Comparison of ENCODE assay signal across 8 cellular contexts in genomic region chr1:172135076-172135672, GRCh38.
DNase-seq lines count a peak whose midpoint lies in the region; TF ChIP-seq lines count a peak whose summit lies in the region.

No MANE protein-coding gene starts in this region.

- H3K4me3 Mint-ChIP-seq in neural progenitor cell = no peak overlapping the region

- H3K79me2 ChIP-seq in neural progenitor cell (ENCODE audit: low read depth) = no peaks in the 10 kb centered on the region

- no peak overlapping the region for H2AFZ ChIP-seq in neural progenitor cell (replicated peaks)

- no peak overlapping the region for H3K27ac ChIP-seq in neural progenitor cell

- H3K9me3 ChIP-seq in neural progenitor cell (ENCODE audit: low read depth) = no peaks in the 10 kb centered on the region

- no peaks in the 10 kb centered on the region for H4K20me1 ChIP-seq in neural progenitor cell (ENCODE audit: low read depth)

- no peaks in the 10 kb centered on the region for H3F3A ChIP-seq in neural progenitor cell (ENCODE audit: low read depth)

- DNase-seq in NCI-H2171 treated with DMSO at 0.1 percent for 48 hours (lab: John Stamatoyannopoulos, UW) (peak; percentile 10), NCI-H2171 (lab: John Stamatoyannopoulos, UW) (no peak), cardiac fibroblast (ENCODE audit: low read depth in 2 of 2) (peak in 1 of 2 donors; percentile 36), neural progenitor cell (ENCODE audit: low spot score) (peak; percentile 31), SIG-M5 (lab: John Stamatoyannopoulos, UW) (no peak), UCSD-AML1 (lab: John Stamatoyannopoulos, UW; ENCODE audit: unreplicated experiment) (no peak), DMS153 (lab: John Stamatoyannopoulos, UW) (no peak)

- H3K27me3 ChIP-seq in neural progenitor cell = no peaks in the 10 kb centered on the region

- peaks cover 2% of the 10 kb centered on the region for H3K4me1 Mint-ChIP-seq in neural progenitor cell

- no peaks in the 10 kb centered on the region for H3K27me3 Mint-ChIP-seq in neural progenitor cell (ENCODE audit: insufficient read depth, low read depth)

- H3K9ac ChIP-seq in neural progenitor cell = no peak overlapping the region

- H3K4me3 ChIP-seq in cardiac fibroblast (replicated peaks in 1 of 2; ENCODE audit: low read depth in 2 of 2, low read length in 2 of 2) = no peak overlapping the region
- H3K4me3 ChIP-seq in neural progenitor cell = no peak overlapping the region

- no peaks in the 10 kb centered on the region for H3K36me3 Mint-ChIP-seq in neural progenitor cell

- no peaks in the 10 kb centered on the region for H3K9me3 Mint-ChIP-seq in neural progenitor cell

- no peaks in the 10 kb centered on the region for H3K36me3 ChIP-seq in neural progenitor cell

- no peak overlapping the region for H3K4me2 ChIP-seq in neural progenitor cell

- no peak overlapping the region for H3K27ac Mint-ChIP-seq in neural progenitor cell

- TF ChIP-seq CTCF in LNCAP (IDR thresholded peaks at IDR 0.05) (peak; percentile 45; the same call in 1 of the 2 replicates), cardiac fibroblast (IDR thresholded peaks at IDR 0.05; ENCODE audit: low read depth, low read length) (peak; percentile 53), neural progenitor cell (IDR thresholded peaks at IDR 0.05) (peak; percentile 60)

- H3K4me1 ChIP-seq in neural progenitor cell = no peaks in the 10 kb centered on the region

Comparison
In these comparisons a context has a peak if more than half of its experiments do, and no peak if none do; other contexts are left out.
1. DNase-seq: peak in NCI-H2171 treated with DMSO at 0.1 percent for 48 hours (single experiment) and neural progenitor cell (single experiment); none in NCI-H2171 (single experiment), SIG-M5 (single experiment), UCSD-AML1 (single experiment) and DMS153 (single experiment).
2. Peak in every context shown above with its lines, with median percentiles within 50 percentile points of each other: CTCF ChIP-seq.